Comparison of ENCODE assay signal across 27 cellular contexts in genomic region chr16:19348125-19348524, GRCh38.
"Had no signal": no experiment of that assay in that cellular context is flagged by ENCODE, and none has a peak within 500 bp of the region (broad histone marks: within the 10 kb centered on the region; RNA-seq: fewer than 3 reads in every experiment).

No MANE protein-coding gene starts in this region.

- H3K27ac Mint-ChIP-seq: activated CD4-positive, alpha-beta memory T cell treated with anti-CD3 and anti-CD28 coated beads, Interleukin-2, amount 10 ng/mL, durations not matched to agents 7 days and 5 days; activated CD4-positive, alpha-beta T cell treated with anti-CD3 and anti-CD28 coated beads, Interleukin-2, amount 10 ng/mL, durations not matched to agents 7 days and 5 days; activated naive CD4-positive, alpha-beta T cell treated with anti-CD3 and anti-CD28 coated beads, Interleukin-2, amount 50 U/mL, for 24 hours; activated naive CD8-positive, alpha-beta T cell treated with anti-CD3 and anti-CD28 coated beads, Interleukin-2, amount 50 U/mL, for 24 hours; activated T-helper 17 cell treated with anti-CD3 and anti-CD28 coated beads, Interleukin-2, amount 50 U/mL, for 72 hours; stimulated activated naive CD8-positive, alpha-beta T cell treated with anti-CD3 and anti-CD28 coated beads, Interleukin-15, Interleukin-2, amounts not matched to agents 100 ng/mL and 50 ng/mL, for 24 hours; T-helper 2 cell treated with Interferon-gamma antibody and Interleukin-4, amounts not matched to agents 5 μg/mL and 100 μg/mL, for 36 hours had no signal

- H3K36me3 ChIP-seq: colonic mucosa, heart right ventricle, pancreas, prostate gland, thoracic aorta had no signal

- H3K27ac ChIP-seq: colonic mucosa, dorsolateral prefrontal cortex, heart right ventricle, pancreas, prostate gland, skin epidermis, thoracic aorta, VCaP had no signal

- H3K27me3 ChIP-seq: colonic mucosa had no signal

- H3K36me3 Mint-ChIP-seq: activated naive CD4-positive, alpha-beta T cell treated with anti-CD3 and anti-CD28 coated beads, Interleukin-2, amount 50 U/mL, for 24 hours had no signal

- H3K4me1 ChIP-seq: colonic mucosa, heart right ventricle, pancreas, prostate gland had no signal

- H3K4me3 Mint-ChIP-seq: activated CD4-positive, alpha-beta memory T cell treated with anti-CD3 and anti-CD28 coated beads, Interleukin-2, amount 10 ng/mL, durations not matched to agents 7 days and 5 days; activated CD4-positive, alpha-beta T cell treated with anti-CD3 and anti-CD28 coated beads, Interleukin-2, amount 10 ng/mL, durations not matched to agents 7 days and 5 days; activated naive CD4-positive, alpha-beta T cell treated with anti-CD3 and anti-CD28 coated beads, Interleukin-2, amount 50 U/mL, for 24 hours; activated naive CD8-positive, alpha-beta T cell treated with anti-CD3 and anti-CD28 coated beads, Interleukin-2, amount 50 U/mL, for 24 hours; activated T-cell treated with anti-CD3 and anti-CD28 coated beads, Interleukin-2, amount 50 U/mL, for 4 hours; activated T-helper 17 cell treated with anti-CD3 and anti-CD28 coated beads, Interleukin-2, amount 50 U/mL, for 72 hours; nephron; stimulated activated naive CD8-positive, alpha-beta T cell treated with anti-CD3 and anti-CD28 coated beads, Interleukin-15, Interleukin-2, amounts not matched to agents 100 ng/mL and 50 ng/mL, for 24 hours; T-helper 2 cell treated with Interferon-gamma antibody and Interleukin-4, amounts not matched to agents 5 μg/mL and 100 μg/mL, for 36 hours had no signal

- H3K9me3 Mint-ChIP-seq: activated CD4-positive, alpha-beta memory T cell treated with anti-CD3 and anti-CD28 coated beads, Interleukin-2, amount 10 ng/mL, durations not matched to agents 7 days and 5 days; activated CD4-positive, alpha-beta T cell treated with anti-CD3 and anti-CD28 coated beads, Interleukin-2, amount 10 ng/mL, durations not matched to agents 7 days and 5 days; activated naive CD4-positive, alpha-beta T cell treated with anti-CD3 and anti-CD28 coated beads, Interleukin-2, amount 50 U/mL, for 24 hours; activated T-helper 17 cell treated with anti-CD3 and anti-CD28 coated beads, Interleukin-2, amount 50 U/mL, for 72 hours; stimulated activated naive CD8-positive, alpha-beta T cell treated with anti-CD3 and anti-CD28 coated beads, Interleukin-15, Interleukin-2, amounts not matched to agents 100 ng/mL and 50 ng/mL, for 24 hours; T-helper 2 cell treated with Interferon-gamma antibody and Interleukin-4, amounts not matched to agents 5 μg/mL and 100 μg/mL, for 36 hours had no signal

- DNase-seq: activated CD4-positive, alpha-beta memory T cell treated with anti-CD3 and anti-CD28 coated beads, Interleukin-2, amount 10 ng/mL, durations not matched to agents 7 days and 5 days; activated CD4-positive, alpha-beta T cell treated with anti-CD3 and anti-CD28 coated beads, Interleukin-2, amount 10 ng/mL, durations not matched to agents 7 days and 5 days; activated CD4-positive, CD25-positive, alpha-beta regulatory T cell treated with anti-CD3 and anti-CD28 coated beads, Interleukin-2, amount 50 U/mL, for 72 hours; activated CD8-positive, alpha-beta memory T cell treated with anti-CD3 and anti-CD28 coated beads, Interleukin-2, amount 50 U/mL, for 48 hours; activated naive CD8-positive, alpha-beta T cell treated with anti-CD3 and anti-CD28 coated beads, Interleukin-2, amount 50 U/mL, for 24 hours; activated T-cell treated with anti-CD3 and anti-CD28 coated beads, Interleukin-2, amount 50 U/mL, for 4 hours; colonic mucosa; foreskin fibroblast; heart right ventricle; left ventricle myocardium superior; pancreas; stimulated activated CD4-positive, alpha-beta T cell treated with anti-CD3 and anti-CD28 coated beads, Interleukin-12 subunit alpha, Interleukin-12 subunit beta, amount 100 ng/mL, for 4 hours; stimulated activated CD4-positive, alpha-beta T cell treated with anti-CD3 and anti-CD28 coated beads, Interleukin-4, amount 100 ng/mL, for 1 hour; T-helper 1 cell; trophoblast cell had no signal

- H3K9me3 ChIP-seq: colonic mucosa, pancreas, prostate gland, thoracic aorta had no signal

- ATAC-seq: activated naive CD8-positive, alpha-beta T cell treated with anti-CD3 and anti-CD28 coated beads, Interleukin-2, amount 50 U/mL, for 24 hours; activated T-cell treated with anti-CD3 and anti-CD28 coated beads, Interleukin-2, amount 50 U/mL, for 4 hours; activated T-helper 17 cell treated with anti-CD3 and anti-CD28 coated beads, Interleukin-2, amount 50 U/mL, for 72 hours; esophagus mucosa; heart right ventricle; left ventricle myocardium superior; pancreas; sciatic nerve had no signal

- H3K4me1 Mint-ChIP-seq: activated CD4-positive, alpha-beta memory T cell treated with anti-CD3 and anti-CD28 coated beads, Interleukin-2, amount 10 ng/mL, durations not matched to agents 7 days and 5 days; activated CD4-positive, alpha-beta T cell treated with anti-CD3 and anti-CD28 coated beads, Interleukin-2, amount 10 ng/mL, durations not matched to agents 7 days and 5 days; activated naive CD4-positive, alpha-beta T cell treated with anti-CD3 and anti-CD28 coated beads, Interleukin-2, amount 50 U/mL, for 24 hours; activated naive CD8-positive, alpha-beta T cell treated with anti-CD3 and anti-CD28 coated beads, Interleukin-2, amount 50 U/mL, for 24 hours; activated T-helper 17 cell treated with anti-CD3 and anti-CD28 coated beads, Interleukin-2, amount 50 U/mL, for 72 hours; nephron had no signal

- H3K4me3 ChIP-seq: colonic mucosa, dorsolateral prefrontal cortex, heart right ventricle, pancreas, prostate gland, skin epidermis had no signal
